Comparison of ENCODE assay signal across 15 cellular contexts in genomic region chr12:12699345-12699744, GRCh38. TPM values are rescaled to one million over a fixed set of nuclear protein-coding genes. Genes with fewer than 3 reads are reported as not detected.
"Had no signal": no experiment of that assay in that cellular context is flagged by ENCODE, and none has a peak within 500 bp of the region (broad histone marks: within the 10 kb centered on the region; RNA-seq: fewer than 3 reads in every experiment).

No MANE protein-coding gene starts in this region.

- DNase-seq: activated CD4-positive, CD25-positive, alpha-beta regulatory T cell; activated CD8-positive, alpha-beta T cell treated with anti-CD3 and anti-CD28 coated beads, Interleukin-2, amount 10 ng/mL, durations not matched to agents 7 days and 5 days; activated effector memory CD4-positive, alpha-beta T cell treated with anti-CD3 and anti-CD28 coated beads, Interleukin-2, amount 50 U/mL, for 16 hours; amniotic stem cell; effector memory CD4-positive, alpha-beta T cell; heart right ventricle; left lung; mesenchymal stem cell; sigmoid colon; thyroid gland; uterus had no signal

- H3K4me1 ChIP-seq: uterus had no signal

- H3K9me3 Mint-ChIP-seq: brain; central memory CD8-positive, alpha-beta T cell; nephron had no signal

- H3K9me3 ChIP-seq: heart right ventricle, left lung, sigmoid colon, thyroid gland, uterus had no signal

- H3K27me3 ChIP-seq: heart right ventricle, left lung, sigmoid colon, thyroid gland, uterus had no signal

- H3K36me3 Mint-ChIP-seq: brain had no signal

- H3K27me3 Mint-ChIP-seq: central memory CD8-positive, alpha-beta T cell had no signal

- H3K27ac Mint-ChIP-seq: activated CD8-positive, alpha-beta T cell treated with anti-CD3 and anti-CD28 coated beads, Interleukin-2, amount 10 ng/mL, durations not matched to agents 7 days and 5 days; brain; nephron had no signal

- H3K36me3 ChIP-seq: heart right ventricle, left lung, sigmoid colon, thyroid gland, uterus had no signal

- ATAC-seq: activated CD8-positive, alpha-beta T cell treated with anti-CD3 and anti-CD28 coated beads, Interleukin-2, amount 10 ng/mL, durations not matched to agents 7 days and 5 days; heart right ventricle; left lung had no signal

- H3K27ac ChIP-seq: heart right ventricle, left lung, sigmoid colon, thyroid gland, uterus had no signal

- H3K4me3 ChIP-seq: heart right ventricle, left lung, sigmoid colon, thyroid gland, uterus had no signal

- H3K4me3 Mint-ChIP-seq: activated CD8-positive, alpha-beta T cell treated with anti-CD3 and anti-CD28 coated beads, Interleukin-2, amount 10 ng/mL, durations not matched to agents 7 days and 5 days; brain; central memory CD8-positive, alpha-beta T cell; nephron had no signal

RNA-seq across cellular contexts. Expression of gene GPR19, which starts 3.4 kb away (rescaled TPM):
- total RNA-seq: fibroblast of lung, thyroid gland had no signal
